ENCODE assay signal across 14 cellular contexts in the genomic region with DNA sequence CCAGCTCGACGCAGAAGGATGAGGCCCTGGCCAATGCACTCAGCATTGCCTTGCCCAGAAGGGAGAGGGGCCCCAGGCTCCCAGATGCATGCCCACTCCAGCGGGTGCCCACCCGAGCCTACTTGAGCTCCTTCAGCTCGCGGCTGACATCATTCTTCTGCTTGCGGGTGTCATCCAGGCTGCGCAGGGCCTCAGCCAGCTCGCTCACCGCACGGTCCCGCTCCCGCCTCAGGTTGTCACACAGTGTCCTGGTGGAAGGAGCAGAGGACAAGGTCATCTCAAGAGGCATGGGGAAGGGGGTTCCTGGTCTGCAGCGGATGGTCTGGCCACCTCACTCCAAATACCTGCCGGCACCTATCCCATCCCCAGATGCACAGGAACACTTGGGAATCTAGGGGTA.
A peak's percentile ranks its signal among the peaks of the same experiment; 100 is the strongest.
DNase-seq lines count a peak whose midpoint lies in the region; ATAC-seq and TF ChIP-seq lines count a peak whose summit lies in the region.
"Had no signal": no experiment of that assay in that cellular context is flagged by ENCODE, and none has a peak within 500 bp of the region (broad histone marks: within the 10 kb centered on the region; RNA-seq: fewer than 3 reads in every experiment).

No MANE protein-coding gene starts in this region.

- H3K27ac ChIP-seq in CD4-positive, alpha-beta T cell (ENCODE audit: low read depth, low read length): no peak overlapping the region
- H3K27ac ChIP-seq in CD8-positive, alpha-beta T cell (ENCODE audit: low read depth, low read length): no peak overlapping the region
- H3K27ac ChIP-seq in lower lobe of right lung (no peak overlapping the region), heart left ventricle (no peak overlapping the region)
- H3K27ac ChIP-seq: HL-60 had no signal

- H3K4me3 Mint-ChIP-seq in CD4-positive, alpha-beta T cell: no peak overlapping the region
- H3K4me3 Mint-ChIP-seq in CD8-positive, alpha-beta T cell: no peak overlapping the region
- H3K4me3 Mint-ChIP-seq in central memory CD8-positive, alpha-beta T cell: no peak overlapping the region
- H3K4me3 Mint-ChIP-seq: CD14-positive monocyte, GM23338 had no signal

- POLR2A ChIA-PET in CD4-positive, alpha-beta T cell (lab: Charles Lee): no interaction called here
- POLR2A ChIA-PET in CD8-positive, alpha-beta T cell (lab: Charles Lee): no interaction called here

- H3K9me3 ChIP-seq in CD4-positive, alpha-beta T cell (ENCODE audit: control insufficient read depth, low read length): no peaks in the 10 kb centered on the region
- H3K9me3 ChIP-seq in CD8-positive, alpha-beta T cell (ENCODE audit: low read length): no peaks in the 10 kb centered on the region
- H3K9me3 ChIP-seq in lower lobe of right lung (no peaks in the 10 kb centered on the region), heart left ventricle (no peaks in the 10 kb centered on the region)

- no peak overlapping the region for H3K4me3 ChIP-seq in CD8-positive, alpha-beta T cell (ENCODE audit: low read depth, low read length)
- H3K4me3 ChIP-seq in lower lobe of right lung (no peak overlapping the region), heart left ventricle (no peak overlapping the region)
- H3K4me3 ChIP-seq: GM23338 had no signal

- no peaks in the 10 kb centered on the region for H3K27me3 Mint-ChIP-seq in CD4-positive, alpha-beta T cell
- H3K27me3 Mint-ChIP-seq in CD8-positive, alpha-beta T cell (ENCODE audit: low read depth): no peaks in the 10 kb centered on the region
- H3K27me3 Mint-ChIP-seq in central memory CD8-positive, alpha-beta T cell: no peaks in the 10 kb centered on the region

- peaks cover 10% of the 10 kb centered on the region for H3K4me1 ChIP-seq in CD8-positive, alpha-beta T cell (ENCODE audit: insufficient read depth, low read length)
- H3K4me1 ChIP-seq in lower lobe of right lung: peaks cover 25% of the 10 kb centered on the region
- peaks cover 0 to 29% (median 12%) of the 10 kb centered on the region in 12 donors for H3K4me1 ChIP-seq in heart left ventricle

- H3K27me3 ChIP-seq in CD4-positive, alpha-beta T cell (ENCODE audit: control insufficient read depth, insufficient read depth, low read length): no peaks in the 10 kb centered on the region
- no peaks in the 10 kb centered on the region for H3K27me3 ChIP-seq in CD8-positive, alpha-beta T cell (ENCODE audit: insufficient read depth, low read length)
- H3K27me3 ChIP-seq in lower lobe of right lung (ENCODE audit: low read depth): no peaks in the 10 kb centered on the region
- no peaks in the 10 kb centered on the region for H3K27me3 ChIP-seq in heart left ventricle

- no peak for DNase-seq in CD4-positive, alpha-beta T cell
- DNase-seq in CD8-positive, alpha-beta T cell: no peak
- DNase-seq in central memory CD8-positive, alpha-beta T cell (ENCODE audit: low spot score in 2 of 2): no peak
- DNase-seq in lower lobe of right lung: peak; percentile 38
- DNase-seq in heart left ventricle: no peak
- no peak for DNase-seq in nucleus accumbens (lab: John Stamatoyannopoulos, UW)
- DNase-seq: DMS153, DMS79 treated with DMSO at 0.1 percent for 48 hours, EL, H7 had no signal

- no peak for ATAC-seq in CD4-positive, alpha-beta T cell (ENCODE audit: poor library complexity)
- no peak for ATAC-seq in CD8-positive, alpha-beta T cell
- no peak for ATAC-seq in central memory CD8-positive, alpha-beta T cell (replicated peaks; ENCODE audit: extremely low read depth, poor library complexity, severe bottlenecking)
- ATAC-seq in lower lobe of right lung: no peak
- no peak for ATAC-seq in heart left ventricle
- no peak for ATAC-seq in GM21717 (IDR thresholded peaks at IDR 0.05; ENCODE audit: unreplicated experiment)
- ATAC-seq: GM23338 had no signal

- H3K36me3 Mint-ChIP-seq in CD4-positive, alpha-beta T cell (ENCODE audit: low read depth): no peaks in the 10 kb centered on the region
- no peaks in the 10 kb centered on the region for H3K36me3 Mint-ChIP-seq in CD8-positive, alpha-beta T cell
- H3K36me3 Mint-ChIP-seq in central memory CD8-positive, alpha-beta T cell (ENCODE audit: insufficient read depth): peaks cover 11% of the 10 kb centered on the region
- H3K36me3 Mint-ChIP-seq: CD14-positive monocyte had no signal

- intact Hi-C loops in CD4-positive, alpha-beta T cell (cut with DNase I, micrococcal nuclease): no loop called here
- intact Hi-C loops in CD8-positive, alpha-beta T cell (cut with DNase I, micrococcal nuclease): no loop called here
- intact Hi-C loops in lower lobe of right lung (cut with DNase I): no loop called here
- intact Hi-C loops in heart left ventricle (cut with DNase I): no loop called here

- WGBS in heart left ventricle, 4 donors: 96 to 98% (median 97%) methylated on average over 8 to 15 of the region's 15 CpGs

- peaks cover 39% of the 10 kb centered on the region for H3K4me1 Mint-ChIP-seq in CD4-positive, alpha-beta T cell (ENCODE audit: low read depth)
- H3K4me1 Mint-ChIP-seq in CD8-positive, alpha-beta T cell (ENCODE audit: low read depth): peaks cover 26% of the 10 kb centered on the region
- H3K4me1 Mint-ChIP-seq in central memory CD8-positive, alpha-beta T cell: peaks cover 33% of the 10 kb centered on the region

- H3K9me3 Mint-ChIP-seq in CD4-positive, alpha-beta T cell: no peaks in the 10 kb centered on the region
- no peaks in the 10 kb centered on the region for H3K9me3 Mint-ChIP-seq in CD8-positive, alpha-beta T cell
- H3K9me3 Mint-ChIP-seq in central memory CD8-positive, alpha-beta T cell: no peaks in the 10 kb centered on the region
- H3K9me3 Mint-ChIP-seq: GM23338 had no signal

- CTCF ChIA-PET in CD4-positive, alpha-beta T cell (lab: Charles Lee): no interaction called here
- CTCF ChIA-PET in CD8-positive, alpha-beta T cell (lab: Charles Lee): no interaction called here

- no peaks in the 10 kb centered on the region for H3K36me3 ChIP-seq in CD8-positive, alpha-beta T cell (ENCODE audit: insufficient read depth, low read length)
- peaks cover 55% of the 10 kb centered on the region for H3K36me3 ChIP-seq in lower lobe of right lung
- peaks cover 0 to 70% (median 43%) of the 10 kb centered on the region in 9 donors for H3K36me3 ChIP-seq in heart left ventricle

- no peak for TF ChIP-seq POLR2A in heart left ventricle (IDR thresholded peaks at IDR 0.05)

- H3K27ac Mint-ChIP-seq in CD4-positive, alpha-beta T cell: peak overlapping the region; percentile 90
- H3K27ac Mint-ChIP-seq in CD8-positive, alpha-beta T cell: peak overlapping the region; percentile 47
- peak overlapping the region; percentile 92 for H3K27ac Mint-ChIP-seq in central memory CD8-positive, alpha-beta T cell (ENCODE audit: low read depth)
- H3K27ac Mint-ChIP-seq: GM23338 had no signal

- no peak for TF ChIP-seq CTCF in CD4-positive, alpha-beta T cell (IDR thresholded peaks at IDR 0.05)
- no peak for TF ChIP-seq CTCF in CD8-positive, alpha-beta T cell (IDR thresholded peaks at IDR 0.05)
- TF ChIP-seq CTCF in lower lobe of right lung (IDR thresholded peaks at IDR 0.05) (no peak), heart left ventricle (IDR thresholded peaks at IDR 0.05) (no peak)
